2 cellular contexts compared by ENCODE assay signal in genomic region chr22:28892175-28892731, GRCh38.
TF ChIP-seq lines count a peak whose summit lies in the region.

No MANE protein-coding gene starts in this region.

TF ChIP-seq in HEK293, 187 proteins besides CTCF, POLR2A, EP300 and RAD21 (continued from another document):
- TF ChIP-seq PRDM10 (tag by site-specific recombination; IDR thresholded peaks at IDR 0.05): peak; percentile 56; the same call in 1 of the 2 replicates

TF ChIP-seq in SK-N-SH, 30 proteins besides CTCF, POLR2A, EP300 and RAD21 (continued from another document):
- TF ChIP-seq PBX3 (IDR thresholded peaks at IDR 0.05): no peak
- no peak for TF ChIP-seq ELF1 (IDR thresholded peaks at IDR 0.05)
- no peak for TF ChIP-seq FOSL2 (IDR thresholded peaks at IDR 0.05; ENCODE audit: borderline replicate concordance, low read depth)
- no peak for TF ChIP-seq MXI1 (IDR thresholded peaks at IDR 0.05; ENCODE audit: low read depth, low read length)
- no peak for TF ChIP-seq TCF12 (IDR thresholded peaks at IDR 0.05)
- TF ChIP-seq GABPA (IDR thresholded peaks at IDR 0.05; ENCODE audit: low read depth): no peak
- TF ChIP-seq TAF1 (IDR thresholded peaks at IDR 0.05; ENCODE audit: borderline replicate concordance, low read depth, low read length): no peak
- TF ChIP-seq FOXM1 (IDR thresholded peaks at IDR 0.05; ENCODE audit: low read depth): no peak
- no peak for TF ChIP-seq RCOR1 (IDR thresholded peaks at IDR 0.05; ENCODE audit: low read length)
- no peak for TF ChIP-seq EZH2phosphoT487 (IDR thresholded peaks at IDR 0.05; ENCODE audit: borderline replicate concordance, low read depth)
- no peak for TF ChIP-seq NRF1 (IDR thresholded peaks at IDR 0.05; ENCODE audit: low read depth, low read length)
- TF ChIP-seq POLR2AphosphoS5 (IDR thresholded peaks at IDR 0.05; ENCODE audit: low read depth, low read length): no peak
- no peak for TF ChIP-seq JUND (IDR thresholded peaks at IDR 0.05)
- TF ChIP-seq USF2 (IDR thresholded peaks at IDR 0.05; ENCODE audit: borderline replicate concordance, low read depth, low read length): no peak
- TF ChIP-seq SMC3 (IDR thresholded peaks at IDR 0.05; ENCODE audit: low read depth, low read length): no peak
- no peak for TF ChIP-seq REST (IDR thresholded peaks at IDR 0.05; ENCODE audit: low read depth, low read length)
